2 cellular contexts compared by ENCODE assay signal in the genomic region with DNA sequence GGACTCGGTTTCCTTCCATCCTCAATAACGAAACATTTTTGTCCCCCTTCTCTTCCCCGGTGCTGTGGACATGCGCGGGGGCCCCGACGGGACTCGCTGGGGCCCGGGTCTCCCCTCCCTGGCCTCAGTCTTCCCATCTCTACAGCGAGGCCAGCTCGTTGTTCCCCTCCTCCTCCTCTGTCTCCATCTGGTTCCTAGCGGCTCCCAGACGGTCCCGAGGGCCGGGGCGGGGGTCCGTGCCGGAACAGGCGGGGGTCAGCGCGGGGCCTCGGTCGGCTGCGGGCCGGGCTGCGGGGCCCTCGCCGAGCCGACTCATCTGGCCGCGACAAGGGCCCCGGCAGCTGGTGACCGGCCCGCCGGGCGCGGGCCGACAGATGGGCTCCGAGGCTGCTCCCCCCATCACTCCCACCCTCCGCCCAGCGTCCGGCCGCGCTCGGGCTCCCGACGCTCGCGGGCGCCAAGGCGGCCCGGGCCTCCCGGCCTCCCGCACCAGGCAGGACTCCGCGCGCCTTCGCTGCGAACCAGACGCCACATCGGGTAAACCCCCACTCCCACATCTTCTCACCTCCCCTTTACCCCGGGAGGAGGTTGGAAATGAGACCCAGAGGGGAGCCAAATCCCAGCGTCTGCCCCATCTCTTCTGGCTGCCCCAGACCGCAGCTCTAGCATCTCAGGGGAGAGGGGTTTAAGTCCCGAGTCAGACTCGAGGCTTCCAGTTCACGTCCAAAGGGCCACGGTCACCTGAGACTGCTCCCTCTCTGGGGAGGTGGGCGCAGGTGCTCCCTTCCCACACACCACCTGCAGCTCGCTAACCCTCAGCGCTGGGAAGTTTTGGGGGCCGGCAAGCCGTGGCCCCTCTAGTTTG.
TF ChIP-seq lines count a peak whose summit lies in the region.

No MANE protein-coding gene starts in this region.

TF ChIP-seq in SK-N-SH, 30 proteins besides CTCF, POLR2A, EP300 and RAD21 (continued from another document):
- TF ChIP-seq, protein P1, sequence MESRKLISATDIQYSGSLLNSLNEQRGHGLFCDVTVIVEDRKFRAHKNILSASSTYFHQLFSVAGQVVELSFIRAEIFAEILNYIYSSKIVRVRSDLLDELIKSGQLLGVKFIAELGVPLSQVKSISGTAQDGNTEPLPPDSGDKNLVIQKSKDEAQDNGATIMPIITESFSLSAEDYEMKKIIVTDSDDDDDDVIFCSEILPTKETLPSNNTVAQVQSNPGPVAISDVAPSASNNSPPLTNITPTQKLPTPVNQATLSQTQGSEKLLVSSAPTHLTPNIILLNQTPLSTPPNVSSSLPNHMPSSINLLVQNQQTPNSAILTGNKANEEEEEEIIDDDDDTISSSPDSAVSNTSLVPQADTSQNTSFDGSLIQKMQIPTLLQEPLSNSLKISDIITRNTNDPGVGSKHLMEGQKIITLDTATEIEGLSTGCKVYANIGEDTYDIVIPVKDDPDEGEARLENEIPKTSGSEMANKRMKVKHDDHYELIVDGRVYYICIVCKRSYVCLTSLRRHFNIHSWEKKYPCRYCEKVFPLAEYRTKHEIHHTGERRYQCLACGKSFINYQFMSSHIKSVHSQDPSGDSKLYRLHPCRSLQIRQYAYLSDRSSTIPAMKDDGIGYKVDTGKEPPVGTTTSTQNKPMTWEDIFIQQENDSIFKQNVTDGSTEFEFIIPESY (IDR thresholded peaks at IDR 0.05; ENCODE audit: borderline replicate concordance, low read depth) = no peak
- TF ChIP-seq MEF2A (IDR thresholded peaks at IDR 0.05; ENCODE audit: borderline replicate concordance, low read depth) = no peak
- TF ChIP-seq, protein P2, sequence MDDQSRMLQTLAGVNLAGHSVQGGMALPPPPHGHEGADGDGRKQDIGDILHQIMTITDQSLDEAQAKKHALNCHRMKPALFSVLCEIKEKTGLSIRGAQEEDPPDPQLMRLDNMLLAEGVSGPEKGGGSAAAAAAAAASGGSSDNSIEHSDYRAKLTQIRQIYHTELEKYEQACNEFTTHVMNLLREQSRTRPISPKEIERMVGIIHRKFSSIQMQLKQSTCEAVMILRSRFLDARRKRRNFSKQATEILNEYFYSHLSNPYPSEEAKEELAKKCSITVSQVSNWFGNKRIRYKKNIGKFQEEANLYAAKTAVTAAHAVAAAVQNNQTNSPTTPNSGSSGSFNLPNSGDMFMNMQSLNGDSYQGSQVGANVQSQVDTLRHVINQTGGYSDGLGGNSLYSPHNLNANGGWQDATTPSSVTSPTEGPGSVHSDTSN (IDR thresholded peaks at IDR 0.05) = no peak
- no peak for TF ChIP-seq EZH2phosphoT487 (IDR thresholded peaks at IDR 0.05; ENCODE audit: borderline replicate concordance, low read depth)
- no peak for TF ChIP-seq CHD2 (IDR thresholded peaks at IDR 0.05; ENCODE audit: low read length, partially characterized antibody)
- no peak for TF ChIP-seq TAF1 (IDR thresholded peaks at IDR 0.05; ENCODE audit: borderline replicate concordance, low read depth, low read length)
- no peak for TF ChIP-seq TCF12 (IDR thresholded peaks at IDR 0.05)
- TF ChIP-seq, protein P3, sequence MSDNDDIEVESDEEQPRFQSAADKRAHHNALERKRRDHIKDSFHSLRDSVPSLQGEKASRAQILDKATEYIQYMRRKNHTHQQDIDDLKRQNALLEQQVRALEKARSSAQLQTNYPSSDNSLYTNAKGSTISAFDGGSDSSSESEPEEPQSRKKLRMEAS (IDR thresholded peaks at IDR 0.05; ENCODE audit: low read depth) = no peak

TF ChIP-seq in SK-N-SH treated with all-trans-retinoic acid at 6 μM for 48 hours, 23 proteins besides CTCF, POLR2A, EP300 and RAD21 (continued from another document):
- TF ChIP-seq, protein P4, sequence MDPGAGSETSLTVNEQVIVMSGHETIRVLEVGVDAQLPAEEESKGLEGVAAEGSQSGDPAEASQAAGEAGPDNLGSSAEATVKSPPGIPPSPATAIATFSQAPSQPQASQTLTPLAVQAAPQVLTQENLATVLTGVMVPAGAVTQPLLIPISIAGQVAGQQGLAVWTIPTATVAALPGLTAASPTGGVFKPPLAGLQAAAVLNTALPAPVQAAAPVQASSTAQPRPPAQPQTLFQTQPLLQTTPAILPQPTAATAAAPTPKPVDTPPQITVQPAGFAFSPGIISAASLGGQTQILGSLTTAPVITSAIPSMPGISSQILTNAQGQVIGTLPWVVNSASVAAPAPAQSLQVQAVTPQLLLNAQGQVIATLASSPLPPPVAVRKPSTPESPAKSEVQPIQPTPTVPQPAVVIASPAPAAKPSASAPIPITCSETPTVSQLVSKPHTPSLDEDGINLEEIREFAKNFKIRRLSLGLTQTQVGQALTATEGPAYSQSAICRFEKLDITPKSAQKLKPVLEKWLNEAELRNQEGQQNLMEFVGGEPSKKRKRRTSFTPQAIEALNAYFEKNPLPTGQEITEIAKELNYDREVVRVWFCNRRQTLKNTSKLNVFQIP (CRISPR knock-in tag; IDR thresholded peaks at IDR 0.05; ENCODE audit: borderline replicate concordance, low read depth) = no peak
- TF ChIP-seq RARB (CRISPR knock-in tag; IDR thresholded peaks at IDR 0.05) (no peak), SNAI2 (CRISPR knock-in tag; IDR thresholded peaks at IDR 0.05) (no peak), ZNF70 (CRISPR knock-in tag; IDR thresholded peaks at IDR 0.05) (no peak)
